9 cellular contexts compared by ENCODE assay signal in genomic region chr2:102473020-102473419, GRCh38. TPM values are rescaled to one million over a fixed set of nuclear protein-coding genes. Genes with fewer than 3 reads are reported as not detected.
A peak's percentile ranks its signal among the peaks of the same experiment; 100 is the strongest.
DNase-seq lines count a peak whose midpoint lies in the region; ATAC-seq, FAIRE-seq and TF ChIP-seq lines count a peak whose summit lies in the region.
"Had no signal": no experiment of that assay in that cellular context is flagged by ENCODE, and none has a peak within 500 bp of the region (broad histone marks: within the 10 kb centered on the region; RNA-seq: fewer than 3 reads in every experiment).

A gene with protein sequence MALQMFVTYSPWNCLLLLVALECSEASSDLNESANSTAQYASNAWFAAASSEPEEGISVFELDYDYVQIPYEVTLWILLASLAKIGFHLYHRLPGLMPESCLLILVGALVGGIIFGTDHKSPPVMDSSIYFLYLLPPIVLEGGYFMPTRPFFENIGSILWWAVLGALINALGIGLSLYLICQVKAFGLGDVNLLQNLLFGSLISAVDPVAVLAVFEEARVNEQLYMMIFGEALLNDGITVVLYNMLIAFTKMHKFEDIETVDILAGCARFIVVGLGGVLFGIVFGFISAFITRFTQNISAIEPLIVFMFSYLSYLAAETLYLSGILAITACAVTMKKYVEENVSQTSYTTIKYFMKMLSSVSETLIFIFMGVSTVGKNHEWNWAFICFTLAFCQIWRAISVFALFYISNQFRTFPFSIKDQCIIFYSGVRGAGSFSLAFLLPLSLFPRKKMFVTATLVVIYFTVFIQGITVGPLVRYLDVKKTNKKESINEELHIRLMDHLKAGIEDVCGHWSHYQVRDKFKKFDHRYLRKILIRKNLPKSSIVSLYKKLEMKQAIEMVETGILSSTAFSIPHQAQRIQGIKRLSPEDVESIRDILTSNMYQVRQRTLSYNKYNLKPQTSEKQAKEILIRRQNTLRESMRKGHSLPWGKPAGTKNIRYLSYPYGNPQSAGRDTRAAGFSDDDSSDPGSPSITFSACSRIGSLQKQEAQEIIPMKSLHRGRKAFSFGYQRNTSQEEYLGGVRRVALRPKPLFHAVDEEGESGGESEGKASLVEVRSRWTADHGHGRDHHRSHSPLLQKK (plus strand): TSS chr2:102473226. CDS start chr2:102473760, 534 bp downstream.

- peaks cover 39% of the 10 kb centered on the region for H3K27me3 ChIP-seq in CD4-positive, CD25-positive, alpha-beta regulatory T cell (ENCODE audit: control insufficient read depth, insufficient read depth, low read length)
- H3K27me3 ChIP-seq in bronchial epithelial cell (ENCODE audit: control insufficient read depth, insufficient read depth, low read length) (no peaks in the 10 kb centered on the region), lower lobe of right lung (ENCODE audit: low read depth) (peaks cover 3% of the 10 kb centered on the region)
- H3K27me3 ChIP-seq: SJCRH30 had no signal

- no peaks in the 10 kb centered on the region for H3K4me1 ChIP-seq in CD4-positive, CD25-positive, alpha-beta regulatory T cell (ENCODE audit: control insufficient read depth, insufficient read depth, low read length, poor library complexity, severe bottlenecking)
- H3K4me1 ChIP-seq in lower lobe of right lung: no peaks in the 10 kb centered on the region
- H3K4me1 ChIP-seq: SJCRH30 had no signal

- ATAC-seq in CD4-positive, CD25-positive, alpha-beta regulatory T cell (ENCODE audit: low read depth in 2 of 2): peak; percentile 60 to 65
- ATAC-seq in GM18519 (IDR thresholded peaks at IDR 0.05; ENCODE audit: low FRiP score, unreplicated experiment) (peak; percentile 60), lower lobe of right lung (peak; percentile 68 to 70)

- no peak within 1 kb of the TSS for H3K27ac Mint-ChIP-seq in CD4-positive, CD25-positive, alpha-beta regulatory T cell
- H3K27ac Mint-ChIP-seq in T-helper 2 cell treated with Interferon-gamma antibody and Interleukin-4, amounts not matched to agents 5 μg/mL and 100 μg/mL, for 36 hours: no peak within 1 kb of the TSS

- H3K36me3 ChIP-seq in CD4-positive, CD25-positive, alpha-beta regulatory T cell (ENCODE audit: control insufficient read depth, insufficient read depth, low read length): no peaks in the 10 kb centered on the region
- no peaks in the 10 kb centered on the region for H3K36me3 ChIP-seq in bronchial epithelial cell (ENCODE audit: control insufficient read depth, insufficient read depth, low read length)
- no peaks in the 10 kb centered on the region for H3K36me3 ChIP-seq in lower lobe of right lung
- H3K36me3 ChIP-seq: SJCRH30 had no signal

- no peak within 1 kb of the TSS for H3K4me3 ChIP-seq in CD4-positive, CD25-positive, alpha-beta regulatory T cell (ENCODE audit: low read depth, low read length)
- H3K4me3 ChIP-seq in bronchial epithelial cell (ENCODE audit: low read depth, low read length) (no peak within 1 kb of the TSS), lower lobe of right lung (no peak within 1 kb of the TSS)
- H3K4me3 ChIP-seq: SJCRH30 had no signal

- FAIRE-seq in HTR-8/SVneo (lab: Jason Lieb, UNC) (no peak), bronchial epithelial cell (lab: Jason Lieb, UNC) (peak; percentile 88)

- peak; percentile 71 for TF ChIP-seq CTCF in bronchial epithelial cell (IDR thresholded peaks at IDR 0.05; ENCODE audit: insufficient read depth, low read length, severe bottlenecking)
- TF ChIP-seq CTCF in lower lobe of right lung (IDR thresholded peaks at IDR 0.05): peak; percentile 78

- H3K9me3 Mint-ChIP-seq in CD4-positive, CD25-positive, alpha-beta regulatory T cell: peaks cover 0 to 15% (median 6%) of the 10 kb centered on the region in 7 donors
- H3K9me3 Mint-ChIP-seq in T-helper 2 cell treated with Interferon-gamma antibody and Interleukin-4, amounts not matched to agents 5 μg/mL and 100 μg/mL, for 36 hours: peaks cover 4% of the 10 kb centered on the region

- H3K4me1 Mint-ChIP-seq in CD4-positive, CD25-positive, alpha-beta regulatory T cell: no peaks in the 10 kb centered on the region
- no peaks in the 10 kb centered on the region for H3K4me1 Mint-ChIP-seq in T-helper 2 cell treated with Interferon-gamma antibody and Interleukin-4, amounts not matched to agents 5 μg/mL and 100 μg/mL, for 36 hours (ENCODE audit: low read depth)

- intact Hi-C loops in lower lobe of right lung (cut with DNase I): no loop called here

- peaks cover 3 to 13% of the 10 kb centered on the region in 2 experiments for H3K9me3 ChIP-seq in CD4-positive, CD25-positive, alpha-beta regulatory T cell (ENCODE audit: control insufficient read depth in 2 of 2, low read length in 2 of 2)
- peaks cover 8% of the 10 kb centered on the region for H3K9me3 ChIP-seq in lower lobe of right lung
- H3K9me3 ChIP-seq: SJCRH30 had no signal

- no peak within 1 kb of the TSS for H3K4me3 Mint-ChIP-seq in CD4-positive, CD25-positive, alpha-beta regulatory T cell
- H3K4me3 Mint-ChIP-seq in T-helper 2 cell treated with Interferon-gamma antibody and Interleukin-4, amounts not matched to agents 5 μg/mL and 100 μg/mL, for 36 hours: no peak within 1 kb of the TSS

- no peaks in the 10 kb centered on the region for H3K36me3 Mint-ChIP-seq in CD4-positive, CD25-positive, alpha-beta regulatory T cell
- no peaks in the 10 kb centered on the region for H3K36me3 Mint-ChIP-seq in T-helper 2 cell treated with Interferon-gamma antibody and Interleukin-4, amounts not matched to agents 5 μg/mL and 100 μg/mL, for 36 hours (ENCODE audit: low read depth)

- no peak within 1 kb of the TSS for H3K27ac ChIP-seq in CD4-positive, CD25-positive, alpha-beta regulatory T cell (ENCODE audit: insufficient read depth, low read length, poor library complexity, severe bottlenecking)
- no peak within 1 kb of the TSS for H3K27ac ChIP-seq in lower lobe of right lung
- H3K27ac ChIP-seq: SJCRH30 had no signal

- H3K27me3 Mint-ChIP-seq in CD4-positive, CD25-positive, alpha-beta regulatory T cell: peaks cover 20% of the 10 kb centered on the region
- peaks cover 54% of the 10 kb centered on the region for H3K27me3 Mint-ChIP-seq in T-helper 2 cell treated with Interferon-gamma antibody and Interleukin-4, amounts not matched to agents 5 μg/mL and 100 μg/mL, for 36 hours (ENCODE audit: low read depth)

- peak; percentile 6 to 57 (median 33) for DNase-seq in CD4-positive, CD25-positive, alpha-beta regulatory T cell
- peak; percentile 17 for DNase-seq in HTR-8/SVneo (ENCODE audit: insufficient read length, low spot score)
- DNase-seq in T-helper 2 cell treated with Interferon-gamma antibody and Interleukin-4, amounts not matched to agents 5 μg/mL and 100 μg/mL, for 36 hours (ENCODE audit: low spot score): peak; percentile 27
- DNase-seq in bronchial epithelial cell (ENCODE audit: low read depth): peak; percentile 55
- peak; percentile 48 for DNase-seq in lower lobe of right lung
- DNase-seq in stimulated activated CD8-positive, alpha-beta memory T cell treated with anti-CD3 and anti-CD28 coated beads, Interleukin-2, amount 100 ng/mL, for 1 hour (ENCODE audit: low read depth in 2 of 2): peak; percentile 20 to 24
- no peak for DNase-seq in NCI-H1436 (lab: John Stamatoyannopoulos, UW)

RNA-seq across cellular contexts. Expression of the gene that starts here (rescaled TPM):
- total RNA-seq in CD4-positive, CD25-positive, alpha-beta regulatory T cell: not detected
- polyA plus RNA-seq in CD4-positive, CD25-positive, alpha-beta regulatory T cell: not detected
- total RNA-seq in bronchial epithelial cell (under 0.01 and 0.13 TPM in 2 replicates), lower lobe of right lung (not detected)

Comparison
In these comparisons a context has a peak if more than half of its experiments do, and no peak if none do; other contexts are left out.
1. Peak in DNase-seq and ATAC-seq in CD4-positive, CD25-positive, alpha-beta regulatory T cell; RNA of the gene not detected or under 1 TPM.
2. Peak in DNase-seq in bronchial epithelial cell; RNA of the gene not detected or under 1 TPM.
3. Peak in DNase-seq and ATAC-seq in lower lobe of right lung; RNA of the gene not detected or under 1 TPM.